8 cellular contexts compared by ENCODE assay signal in genomic region chr12:92145731-92146496, GRCh38.
A peak's percentile ranks its signal among the peaks of the same experiment; 100 is the strongest.
DNase-seq lines count a peak whose midpoint lies in the region; ATAC-seq lines count a peak whose summit lies in the region.

A gene with protein sequence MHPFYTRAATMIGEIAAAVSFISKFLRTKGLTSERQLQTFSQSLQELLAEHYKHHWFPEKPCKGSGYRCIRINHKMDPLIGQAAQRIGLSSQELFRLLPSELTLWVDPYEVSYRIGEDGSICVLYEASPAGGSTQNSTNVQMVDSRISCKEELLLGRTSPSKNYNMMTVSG (minus strand): TSS chr12:92145846. CDS start chr12:92145535, 311 bp downstream.

- ATAC-seq in GM19372 (IDR thresholded peaks at IDR 0.05; ENCODE audit: low read depth, unreplicated experiment) (peak; percentile 68), HG03558 (IDR thresholded peaks at IDR 0.05; ENCODE audit: extremely low read depth, unreplicated experiment) (peak; percentile 49)

- peak; percentile 71 to 100 (median 100) for DNase-seq in C1 segment of cervical spinal cord (lab: John Stamatoyannopoulos, UW)
- peak; percentile 99 for DNase-seq in NCI-H748 treated with DMSO at 0.1 percent for 48 hours (lab: John Stamatoyannopoulos, UW)
- peak; percentile 92 to 99 for DNase-seq in activated CD4-positive, alpha-beta T cell treated with anti-CD3 and anti-CD28 coated beads, Interleukin-2, amount 50 U/mL, for 24 hours (ENCODE audit: low read depth in 1 of 2, low spot score in 1 of 2)
- peak; percentile 100 for DNase-seq in dedifferentiated amniotic fluid mesenchymal stem cell (ENCODE audit: extremely low spot score)
- peak; percentile 100 for DNase-seq in left kidney (ENCODE audit: low read depth, low spot score)
- DNase-seq in stimulated activated CD4-positive, alpha-beta T cell treated with anti-CD3 and anti-CD28 coated beads, Interleukin-2, amount 100 ng/mL, for 24 hours = peak; percentile 95 to 97

Comparison
In these comparisons a context has a peak if more than half of its experiments do, and no peak if none do; other contexts are left out.
1. Peak in every context shown above with its lines: DNase-seq and ATAC-seq.